1 cellular context compared by ENCODE assay signal in genomic region chr13:41370736-41371135, GRCh38.
TF ChIP-seq lines count a peak whose summit lies in the region.

No MANE protein-coding gene starts in this region.

TF ChIP-seq in IMR-90, 13 proteins besides CTCF, POLR2A, EP300 and RAD21:
- TF ChIP-seq MXI1 (IDR thresholded peaks at IDR 0.05; ENCODE audit: borderline replicate concordance, low read depth, low read length) (no peak), FOS (IDR thresholded peaks at IDR 0.05; ENCODE audit: low read depth, low read length) (no peak), ELK1 (IDR thresholded peaks at IDR 0.05; ENCODE audit: borderline replicate concordance, low read depth, low read length) (no peak), RFX5 (IDR thresholded peaks at IDR 0.05; ENCODE audit: low read depth, low read length) (no peak), CHD1 (IDR thresholded peaks at IDR 0.05; ENCODE audit: low read depth, low read length) (no peak), MAFK (IDR thresholded peaks at IDR 0.05; ENCODE audit: low read depth, low read length) (no peak), SMC3 (IDR thresholded peaks at IDR 0.05; ENCODE audit: low read depth, low read length) (no peak), RCOR1 (IDR thresholded peaks at IDR 0.05; ENCODE audit: insufficient replicate concordance, low read length) (no peak), CEBPB (IDR thresholded peaks at IDR 0.05; ENCODE audit: low read depth, low read length) (0 out of 2 replicates have a peak, but pooled peaks have one; percentile 24)
TF ChIP-seq in IMR-90: peak in this region for 1.
